In the genomic region with DNA sequence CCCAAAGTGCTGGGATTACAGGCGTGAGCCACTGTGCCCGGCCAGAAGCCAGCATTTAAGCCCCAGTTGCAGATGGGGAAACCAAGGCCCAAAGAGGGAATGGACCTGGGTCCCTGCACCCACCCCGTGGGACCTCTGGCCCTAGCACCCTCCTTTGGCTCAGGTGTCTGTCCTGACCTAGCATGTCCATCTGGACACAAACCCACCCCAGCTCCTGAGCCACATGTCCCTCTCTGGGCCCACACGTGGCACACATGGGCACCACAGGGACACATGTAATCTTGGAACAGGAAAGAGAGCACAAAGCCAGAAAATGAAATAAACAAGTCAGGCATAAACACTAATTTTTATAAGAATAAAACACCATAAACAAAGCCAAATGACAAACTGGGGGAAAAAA, we compare ENCODE assay signal across 1 cellular context.
TF ChIP-seq lines count a peak whose summit lies in the region.

No MANE protein-coding gene starts in this region.

TF ChIP-seq in HepG2, 621 proteins besides CTCF, POLR2A, EP300 and RAD21:
- no peak for TF ChIP-seq PHF8 (CRISPR knock-in tag; IDR thresholded peaks at IDR 0.05)
- TF ChIP-seq ASH2L (IDR thresholded peaks at IDR 0.05; ENCODE audit: insufficient read length, low read depth, low read length): no peak
- TF ChIP-seq MNT (IDR thresholded peaks at IDR 0.05): peak; percentile 80
